22 cellular contexts compared by ENCODE assay signal in the genomic region with DNA sequence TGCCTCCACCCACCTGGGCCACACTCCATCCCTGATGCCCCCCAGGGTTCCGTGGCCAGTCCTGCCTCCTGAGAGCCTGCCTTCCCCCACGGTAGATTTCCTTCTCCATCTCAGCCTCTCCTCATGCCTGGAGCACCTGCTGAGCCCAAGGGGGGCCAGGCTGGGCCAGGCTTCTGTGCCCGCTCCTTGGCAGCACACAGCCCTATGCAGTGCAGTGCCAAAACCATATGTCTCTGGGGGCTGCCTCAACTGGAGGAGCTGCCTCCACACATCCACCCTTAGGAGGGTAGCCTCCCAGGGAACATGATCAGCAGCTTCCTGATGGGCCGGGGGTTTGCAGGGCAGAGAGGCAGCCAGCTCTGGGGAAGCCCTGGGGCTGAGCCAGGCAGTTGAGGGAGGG. TPM values are rescaled to one million over a fixed set of nuclear protein-coding genes. Genes with fewer than 3 reads are reported as not detected.
"Had no signal": no experiment of that assay in that cellular context is flagged by ENCODE, and none has a peak within 500 bp of the region (broad histone marks: within the 10 kb centered on the region; RNA-seq: fewer than 3 reads in every experiment).

No MANE protein-coding gene starts in this region.

- H3K36me3 ChIP-seq: SJSA1 had no signal

- ATAC-seq: K562 had no signal

- H3K27me3 ChIP-seq: SJSA1 had no signal

- DNase-seq: Kasumi-1, MM.1S, NCI-H1092 treated with DMSO at 0.1 percent for 48 hours, NCI-H1436, NCI-H187, NCI-H2081, NCI-H2107, NCI-H2227 treated with DMSO at 0.1 percent for 48 hours, NCI-H524, NCI-H69, NCI-H774, Right ventricle myocardium superior, RPMI8226, SIG-M5 had no signal

- H3K27ac Mint-ChIP-seq: IgD-negative memory B cell had no signal

- H3K4me3 ChIP-seq: K562, SJSA1, SK-N-MC had no signal

- H3K36me3 Mint-ChIP-seq: IgD-negative memory B cell had no signal

- H3K9ac ChIP-seq: KMS-11 had no signal

- H3K4me3 Mint-ChIP-seq: IgD-negative memory B cell had no signal

- H3K4me1 ChIP-seq: SJSA1 had no signal

- H3K27ac ChIP-seq: HL-60, KMS-11, SJSA1, SK-N-MC had no signal

- H3K4me1 Mint-ChIP-seq: IgD-negative memory B cell had no signal

- H3K4me2 ChIP-seq: KMS-11 had no signal

RNA-seq across cellular contexts. Expression of a gene that starts 51.0 kb away (rescaled TPM):
- total RNA-seq: K562, M059J, NCI-H460, Right ventricle myocardium superior, SJSA1 had no signal
- polyA plus RNA-seq: IgD-negative memory B cell, K562 had no signal
